Comparison of ENCODE assay signal across 8 cellular contexts in the genomic region with DNA sequence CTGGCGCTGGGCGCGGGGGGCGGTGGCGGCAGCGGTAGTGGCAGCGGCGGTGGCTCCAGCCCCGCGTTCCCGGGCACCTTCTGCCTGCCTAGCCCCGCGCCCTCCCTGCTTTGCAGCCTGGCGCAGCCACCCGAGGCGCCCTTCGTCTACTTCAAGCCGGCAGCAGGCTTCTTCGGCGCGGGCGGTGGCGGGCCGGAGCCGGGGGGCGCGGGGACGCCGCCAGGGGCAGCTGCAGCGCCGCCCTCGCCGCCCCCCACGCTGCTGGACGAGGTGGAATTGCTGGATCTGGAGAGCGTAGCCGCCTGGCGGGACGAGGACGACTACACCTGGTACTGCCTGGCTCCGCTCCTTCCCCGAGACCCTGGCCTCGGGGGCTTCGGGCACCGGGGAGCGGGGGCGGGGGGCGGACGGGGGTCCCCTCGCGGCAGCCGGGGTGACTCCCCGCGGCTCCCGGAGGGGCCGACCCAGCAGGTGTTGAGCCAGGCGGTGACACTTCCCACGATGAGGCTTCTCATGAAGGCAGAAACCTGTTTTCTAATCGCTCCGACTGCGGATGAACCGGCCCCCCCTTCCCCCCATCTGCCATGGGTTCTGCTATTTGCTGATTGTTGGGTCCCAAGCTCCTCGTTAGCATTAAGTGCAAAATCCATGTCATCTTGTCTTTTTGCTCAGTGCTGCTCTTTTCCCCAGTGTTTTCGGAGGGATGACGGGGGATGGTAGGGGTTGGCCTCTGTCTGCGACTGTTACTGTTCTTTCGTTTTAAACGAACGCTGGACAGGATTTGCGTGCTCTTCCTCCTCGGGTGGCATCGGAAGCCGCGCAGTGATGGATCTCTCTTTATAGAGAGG. TPM values are rescaled to one million over a fixed set of nuclear protein-coding genes. Genes with fewer than 3 reads are reported as not detected.
DNase-seq lines count a peak whose midpoint lies in the region; ATAC-seq and TF ChIP-seq lines count a peak whose summit lies in the region.

No MANE protein-coding gene starts in this region.

- no peak overlapping the region for H3K23ac ChIP-seq in trophoblast cell (ENCODE audit: low read length)

- no peak overlapping the region for H2BK5ac ChIP-seq in trophoblast cell (ENCODE audit: low read depth, low read length, poor library complexity)

- TF ChIP-seq CTCF in CD14-positive monocyte (IDR thresholded peaks at IDR 0.05) (no peak), heart right ventricle (IDR thresholded peaks at IDR 0.05) (peak in 1 of 9 donors; percentile 7)

- peak overlapping the region; percentile 39 to 76 (median 70) for H3K4me3 ChIP-seq in heart right ventricle
- peak overlapping the region; percentile 93 for H3K4me3 ChIP-seq in trophoblast cell (ENCODE audit: low read depth, low read length)
- peak overlapping the region; percentile 67 to 99 for H3K4me3 ChIP-seq in aorta (ENCODE audit: low read length in 2 of 2)

- ATAC-seq in GM19351 (IDR thresholded peaks at IDR 0.05; ENCODE audit: unreplicated experiment) (peak; percentile 21), HG03460 (IDR thresholded peaks at IDR 0.05; ENCODE audit: unreplicated experiment) (peak; percentile 30), heart right ventricle (peak in 6 of 8 donors; percentile 22 to 42 (median 37)), aorta (ENCODE audit: low FRiP score) (peak; percentile 27)
- peak; percentile 47 to 64 for ATAC-seq in activated naive CD4-positive, alpha-beta T cell treated with anti-CD3 and anti-CD28 coated beads, Interleukin-2, amount 50 U/mL, for 72 hours

- peaks cover 0 to 3% of the 10 kb centered on the region in 2 donors for H3K36me3 Mint-ChIP-seq in CD14-positive monocyte
- H3K36me3 Mint-ChIP-seq in activated naive CD4-positive, alpha-beta T cell treated with anti-CD3 and anti-CD28 coated beads, Interleukin-2, amount 50 U/mL, for 72 hours: peaks cover 7 to 12% of the 10 kb centered on the region in 2 donors

- H4K12ac ChIP-seq in trophoblast cell (ENCODE audit: low read depth, low read length): no peak overlapping the region

- H3K4me1 Mint-ChIP-seq in CD14-positive monocyte: peaks cover 28% of the 10 kb centered on the region

- peak overlapping the region; percentile 63 for H2AFZ ChIP-seq in trophoblast cell (ENCODE audit: insufficient read depth, low read length, poor library complexity)

- WGBS in heart right ventricle, 2 donors: 1% methylated on average over 73 to 74 of the region's 74 CpGs
- no CpG with 5 or more reads among the region's 74 CpGs for WGBS in trophoblast cell (ENCODE audit: extremely low coverage, insufficient coverage, insufficient read length)
- 0 to 1% methylated on average over 46 to 74 of the region's 74 CpGs for WGBS in aorta, 2 donors

- H2BK12ac ChIP-seq in trophoblast cell (ENCODE audit: low read length): no peak overlapping the region

- H3K9ac ChIP-seq in trophoblast cell (ENCODE audit: low read length): no peak overlapping the region

- peaks cover 0 to 27% (median 11%) of the 10 kb centered on the region in 7 donors for H3K27me3 ChIP-seq in heart right ventricle
- H3K27me3 ChIP-seq in trophoblast cell (ENCODE audit: insufficient read depth, low read length): no peaks in the 10 kb centered on the region
- H3K27me3 ChIP-seq in aorta (ENCODE audit: control insufficient read depth in 1 of 2, insufficient read depth in 2 of 2, low read length in 1 of 2): no peaks in the 10 kb centered on the region

- peak overlapping the region; percentile 100 for H3K4me3 Mint-ChIP-seq in CD14-positive monocyte

- H3K27ac ChIP-seq in heart right ventricle (peak overlapping the region in 1 of 10 donors; percentile 62), trophoblast cell (ENCODE audit: low read depth, low read length) (no peak overlapping the region), aorta (ENCODE audit: low read depth in 1 of 2, low read length in 2 of 2) (no peak overlapping the region)

- H3K18ac ChIP-seq in trophoblast cell (ENCODE audit: low read length): no peak overlapping the region

- no peak overlapping the region for H4K91ac ChIP-seq in trophoblast cell (ENCODE audit: low read depth, low read length)

- H2BK120ac ChIP-seq in trophoblast cell (ENCODE audit: insufficient read depth, low read length, poor library complexity): no peak overlapping the region

- intact Hi-C loops in CD14-positive monocyte (cut with micrococcal nuclease) (no loop called here), heart right ventricle (cut with DNase I) (no loop called here), aorta (cut with DNase I) (no loop called here)

- no peak overlapping the region for H3K14ac ChIP-seq in trophoblast cell (ENCODE audit: low read length)

- no peak overlapping the region for H2AK5ac ChIP-seq in trophoblast cell (ENCODE audit: low read length)

- H3K27ac Mint-ChIP-seq in CD14-positive monocyte: peak overlapping the region in 4 of 7 donors; percentile 43 to 87 (median 66)
- peak overlapping the region; percentile 88 to 98 for H3K27ac Mint-ChIP-seq in activated naive CD4-positive, alpha-beta T cell treated with anti-CD3 and anti-CD28 coated beads, Interleukin-2, amount 50 U/mL, for 72 hours

- H4K8ac ChIP-seq in trophoblast cell (ENCODE audit: low read depth, low read length): no peak overlapping the region

- in situ Hi-C loops in SK-MEL-5 (cut with HindIII; ENCODE audit: low pct_unique_long_range_greater_than_20kb, low sequenced_read_pairs): no loop called here

- DNase-seq in CD14-positive monocyte (ENCODE audit: low spot score) (peak; percentile 45), SK-MEL-5 (ENCODE audit: low read depth, low spot score) (peak; percentile 42), heart right ventricle (peak; percentile 15 to 18), trophoblast cell (peak in 1 of 2 donors; percentile 10), aorta (peak; percentile 46 to 78)
- peak; percentile 39 to 56 for DNase-seq in activated naive CD4-positive, alpha-beta T cell treated with anti-CD3 and anti-CD28 coated beads, Interleukin-2, amount 50 U/mL, for 72 hours (ENCODE audit: low spot score in 2 of 2)

- H3K9me3 ChIP-seq in heart right ventricle: no peaks in the 10 kb centered on the region
- no peaks in the 10 kb centered on the region for H3K9me3 ChIP-seq in trophoblast cell (ENCODE audit: insufficient read depth, low read depth, low read length)
- H3K9me3 ChIP-seq in aorta (ENCODE audit: control insufficient read depth, low read length): no peaks in the 10 kb centered on the region

- H3K79me2 ChIP-seq in trophoblast cell (ENCODE audit: control insufficient read depth, insufficient read depth, low read length, poor library complexity): no peaks in the 10 kb centered on the region

- no peaks in the 10 kb centered on the region for H3K79me1 ChIP-seq in trophoblast cell (ENCODE audit: low read length)

- no peak overlapping the region for H3K4ac ChIP-seq in trophoblast cell (ENCODE audit: low read depth, low read length)

- H3K4me1 ChIP-seq in heart right ventricle (peaks cover 0 to 26% (median 11%) of the 10 kb centered on the region in 9 donors), trophoblast cell (ENCODE audit: control insufficient read depth in 1 of 2, insufficient read depth in 2 of 2, low read length in 2 of 2) (peaks cover 0 to 4% of the 10 kb centered on the region in 2 experiments), aorta (ENCODE audit: control insufficient read depth in 1 of 2, insufficient read depth in 2 of 2, low read length in 2 of 2) (peaks cover 2 to 6% of the 10 kb centered on the region in 2 donors)

- peak overlapping the region; percentile 87 for H3K4me2 ChIP-seq in trophoblast cell (ENCODE audit: low read length)

- H3K36me3 ChIP-seq in heart right ventricle: no peaks in the 10 kb centered on the region
- no peaks in the 10 kb centered on the region for H3K36me3 ChIP-seq in trophoblast cell (ENCODE audit: control insufficient read depth in 1 of 2, insufficient read depth in 2 of 2, low read length in 2 of 2)
- H3K36me3 ChIP-seq in aorta (ENCODE audit: control insufficient read depth in 1 of 2, insufficient read depth in 2 of 2, low read length in 1 of 2): no peaks in the 10 kb centered on the region

- peaks cover 0 to 5% (median 1%) of the 10 kb centered on the region in 7 donors for H3K9me3 Mint-ChIP-seq in CD14-positive monocyte
- no peaks in the 10 kb centered on the region for H3K9me3 Mint-ChIP-seq in activated naive CD4-positive, alpha-beta T cell treated with anti-CD3 and anti-CD28 coated beads, Interleukin-2, amount 50 U/mL, for 72 hours

- H3K27me3 Mint-ChIP-seq in CD14-positive monocyte (ENCODE audit: low read depth in 3 of 3): peaks cover 24 to 35% (median 24%) of the 10 kb centered on the region in 3 donors

RNA-seq across cellular contexts. Expression of gene SLAIN1, which starts 0.9 kb away (rescaled TPM):
- polyA plus RNA-seq in CD14-positive monocyte (under 1 TPM; 0.43 to 0.75 TPM), heart right ventricle (1 to 10 TPM; 1.4 to 3.7 TPM), aorta (1 to 10 TPM; 3.5 to 7.5 TPM)
- 61.6 and 73.2 TPM in 2 replicates for total RNA-seq in SK-MEL-5 (2014; rRNA removed; shearing (Covaris generic))
- 30.3 and 36.2 TPM in 2 replicates for polyA plus RNA-seq in SK-MEL-5 (2015; cell fraction: cytosol; rRNA removed)
- polyA plus RNA-seq in SK-MEL-5 (2015; cell fraction: nucleus; rRNA removed): 13.7 and 19.0 TPM in 2 replicates
- 10 to 100 TPM; 12.1 to 41.2 TPM for total RNA-seq in activated naive CD4-positive, alpha-beta T cell treated with anti-CD3 and anti-CD28 coated beads, Interleukin-2, amount 50 U/mL, for 72 hours
- total RNA-seq in heart right ventricle (10 to 100 TPM in 4 of 10 donors, 1 to 10 TPM in 6; 4.1 to 13.6 (median 9.3) TPM), aorta (1 to 10 TPM; 8.3 to 9.0 TPM)
- 2.9 and 3.4 TPM in 2 replicates for polyA plus RNA-seq in trophoblast cell (2013)
